3 cellular contexts compared by ENCODE assay signal in genomic region chr9:14920805-14921204, GRCh38. TPM values are rescaled to one million over a fixed set of nuclear protein-coding genes. Genes with fewer than 3 reads are reported as not detected.
"Had no signal": no experiment of that assay in that cellular context is flagged by ENCODE, and none has a peak within 500 bp of the region (broad histone marks: within the 10 kb centered on the region; RNA-seq: fewer than 3 reads in every experiment).

No MANE protein-coding gene starts in this region.

RNA-seq across cellular contexts. Expression of gene FREM1, which starts 10.6 kb away (rescaled TPM):
- total RNA-seq: dermis blood vessel endothelial cell, foreskin keratinocyte, mammary epithelial cell had no signal
- polyA plus RNA-seq: mammary epithelial cell had no signal
